1 cellular context compared by ENCODE assay signal in genomic region chr2:219274392-219274921, GRCh38.
TF ChIP-seq lines count a peak whose summit lies in the region.

No MANE protein-coding gene starts in this region.

TF ChIP-seq in HepG2, 621 proteins besides CTCF, POLR2A, EP300 and RAD21 (continued from another document):
- TF ChIP-seq ZNF574 (CRISPR knock-in tag; IDR thresholded peaks at IDR 0.05) (0 out of 2 replicates have a peak, but pooled peaks have one; percentile 18), ZBTB39 (CRISPR knock-in tag; IDR thresholded peaks at IDR 0.05) (no peak), ZNF335 (CRISPR knock-in tag; IDR thresholded peaks at IDR 0.05) (0 out of 2 replicates have a peak, but pooled peaks have one; percentile 39), SAP130 (CRISPR knock-in tag; IDR thresholded peaks at IDR 0.05; ENCODE audit: low read depth) (0 out of 2 replicates have a peak, but pooled peaks have one; percentile 39), ZNF251 (CRISPR knock-in tag; IDR thresholded peaks at IDR 0.05) (no peak), FOSL2 (CRISPR knock-in tag; IDR thresholded peaks at IDR 0.05) (peak; percentile 44), ZNF224 (CRISPR knock-in tag; IDR thresholded peaks at IDR 0.05) (no peak), HNF1B (CRISPR knock-in tag; IDR thresholded peaks at IDR 0.05) (0 out of 2 replicates have a peak, but pooled peaks have one; percentile 24), PHF5A (CRISPR knock-in tag; IDR thresholded peaks at IDR 0.05; ENCODE audit: low read depth, unreplicated experiment) (no peak), ZNF619 (CRISPR knock-in tag; IDR thresholded peaks at IDR 0.05) (no peak), ZNF276 (CRISPR knock-in tag; IDR thresholded peaks at IDR 0.05; ENCODE audit: low read depth) (no peak), MED1 (CRISPR knock-in tag; IDR thresholded peaks at IDR 0.05) (no peak), GABPA (IDR thresholded peaks at IDR 0.05; ENCODE audit: low read depth, low read length) (no peak), GABPA (CRISPR knock-in tag; IDR thresholded peaks at IDR 0.05; ENCODE audit: low read depth) (no peak), ARID3A (IDR thresholded peaks at IDR 0.05; ENCODE audit: low read depth, low read length) (0 out of 2 replicates have a peak, but pooled peaks have one; percentile 16), ZC3H13 (CRISPR knock-in tag; IDR thresholded peaks at IDR 0.05) (no peak), TEAD3 (CRISPR knock-in tag; optimal IDR thresholded peaks at IDR 0.05; ENCODE audit: borderline replicate concordance) (peak; percentile 66), TRAFD1 (CRISPR knock-in tag; IDR thresholded peaks at IDR 0.05; ENCODE audit: borderline replicate concordance) (no peak), ZNF281 (CRISPR knock-in tag; IDR thresholded peaks at IDR 0.05; ENCODE audit: borderline replicate concordance) (0 out of 2 replicates have a peak, but pooled peaks have one; percentile 24), MYC (CRISPR knock-in tag; IDR thresholded peaks at IDR 0.05; ENCODE audit: borderline replicate concordance) (0 out of 2 replicates have a peak, but pooled peaks have one; percentile 34), ZNF792 (CRISPR knock-in tag; IDR thresholded peaks at IDR 0.05) (no peak), KAT8 (CRISPR knock-in tag; IDR thresholded peaks at IDR 0.05) (0 out of 2 replicates have a peak, but pooled peaks have one; percentile 27), TCF7 (IDR thresholded peaks at IDR 0.05; ENCODE audit: low read depth) (0 out of 2 replicates have a peak, but pooled peaks have one; percentile 23)
